In genomic region chr2:126971162-126971480, GRCh38 we compare ENCODE assay signal across 17 cellular contexts.
A peak's percentile ranks its signal among the peaks of the same experiment; 100 is the strongest.
DNase-seq lines count a peak whose midpoint lies in the region; ATAC-seq and TF ChIP-seq lines count a peak whose summit lies in the region.
"Had no signal": no experiment of that assay in that cellular context is flagged by ENCODE, and none has a peak within 500 bp of the region (broad histone marks: within the 10 kb centered on the region; RNA-seq: fewer than 3 reads in every experiment).

No MANE protein-coding gene starts in this region.

- H3K36me3 ChIP-seq in BLaER1 = no peaks in the 10 kb centered on the region
- H3K36me3 ChIP-seq in MM.1S (replicated peaks; ENCODE audit: insufficient read depth, low read length) = no peaks in the 10 kb centered on the region
- no peaks in the 10 kb centered on the region for H3K36me3 ChIP-seq in sigmoid colon
- H3K36me3 ChIP-seq in mucosa of descending colon (ENCODE audit: low read depth) = no peaks in the 10 kb centered on the region
- H3K36me3 ChIP-seq: adrenal gland had no signal

- TF ChIP-seq EP300 in sigmoid colon (IDR thresholded peaks at IDR 0.05) = no peak

- H3K4me3 Mint-ChIP-seq in nephron progenitor cell = no peak overlapping the region

- H4K20me1 ChIP-seq in BLaER1 = no peaks in the 10 kb centered on the region
- no peaks in the 10 kb centered on the region for H4K20me1 ChIP-seq in MM.1S (ENCODE audit: insufficient read depth, low read length)

- no peaks in the 10 kb centered on the region for H3K36me3 Mint-ChIP-seq in nephron progenitor cell (ENCODE audit: low read depth)
- H3K36me3 Mint-ChIP-seq: CD4-positive, alpha-beta memory T cell had no signal

- H3K9me3 Mint-ChIP-seq in nephron progenitor cell = peaks cover 8% of the 10 kb centered on the region
- H3K9me3 Mint-ChIP-seq: activated CD4-positive, alpha-beta T cell treated with anti-CD3 and anti-CD28 coated beads, Interleukin-2, amount 10 ng/mL, durations not matched to agents 24 days and 14 days; CD4-positive, alpha-beta memory T cell; HFFc6; stimulated activated naive CD8-positive, alpha-beta T cell treated with anti-CD3 and anti-CD28 coated beads, Interleukin-15, Interleukin-2, amounts not matched to agents 100 ng/mL and 50 ng/mL, for 24 hours had no signal

- no peaks in the 10 kb centered on the region for H3F3A ChIP-seq in MM.1S (ENCODE audit: insufficient read depth, low read length)

- H3K79me2 ChIP-seq in MM.1S (ENCODE audit: low read length) = no peaks in the 10 kb centered on the region

- WGBS in sigmoid colon, 2 donors = 84 to 86% methylated on average over 14 of the region's 14 CpGs

- H3K9me2 ChIP-seq in MM.1S (replicated peaks; ENCODE audit: insufficient read depth, low read length) = no peaks in the 10 kb centered on the region

- TF ChIP-seq POLR2A in sigmoid colon (IDR thresholded peaks at IDR 0.05) = no peak

- H3K27me3 Mint-ChIP-seq in nephron progenitor cell (ENCODE audit: low read depth, poor library complexity) = peaks cover 18% of the 10 kb centered on the region

- DNase-seq in MM.1S (no peak), fibroblast of villous mesenchyme (ENCODE audit: low read depth) (no peak), sigmoid colon (no peak), MV-4-11 (lab: John Stamatoyannopoulos, UW) (no peak), NCI-H1092 (lab: John Stamatoyannopoulos, UW) (no peak), nephron progenitor cell (no peak), mucosa of descending colon (no peak)
- DNase-seq: CD4-positive, alpha-beta memory T cell; glutamatergic neuron; NCI-H2081 treated with DMSO at 0.1 percent for 48 hours; SIG-M5 had no signal

- peak overlapping the region; percentile 98 for H2AFZ ChIP-seq in MM.1S (ENCODE audit: low read length)

- H3K27ac Mint-ChIP-seq in nephron progenitor cell = no peak overlapping the region
- H3K27ac Mint-ChIP-seq: activated CD4-positive, alpha-beta T cell treated with anti-CD3 and anti-CD28 coated beads, Interleukin-2, amount 10 ng/mL, durations not matched to agents 24 days and 14 days; CD4-positive, alpha-beta memory T cell; HFFc6; stimulated activated naive CD8-positive, alpha-beta T cell treated with anti-CD3 and anti-CD28 coated beads, Interleukin-15, Interleukin-2, amounts not matched to agents 100 ng/mL and 50 ng/mL, for 24 hours had no signal

- H3K9ac ChIP-seq in BLaER1 (no peak overlapping the region), MM.1S (ENCODE audit: low read length) (no peak overlapping the region)

- intact Hi-C loops in sigmoid colon (cut with DNase I) = no loop called here
- intact Hi-C loops in mucosa of descending colon (cut with DNase I, micrococcal nuclease) = no loop called here

- H3K4me2 ChIP-seq in BLaER1 = peak overlapping the region; percentile 90
- peak overlapping the region; percentile 92; the same call in 1 of the 2 replicates for H3K4me2 ChIP-seq in MM.1S (ENCODE audit: low read depth, low read length)

- H3K9me3 ChIP-seq in BLaER1 (no peaks in the 10 kb centered on the region), MM.1S (replicated peaks; ENCODE audit: insufficient read depth, low read length) (no peaks in the 10 kb centered on the region), sigmoid colon (no peaks in the 10 kb centered on the region), mucosa of descending colon (no peaks in the 10 kb centered on the region)
- H3K9me3 ChIP-seq: adrenal gland had no signal

- TF ChIP-seq CTCF in MM.1S (IDR thresholded peaks at IDR 0.05; ENCODE audit: low read length) = no peak
- TF ChIP-seq CTCF in fibroblast of villous mesenchyme (IDR thresholded peaks at IDR 0.05; ENCODE audit: insufficient read depth, low read depth, low read length) = no peak
- TF ChIP-seq CTCF in sigmoid colon (IDR thresholded peaks at IDR 0.05) = no peak
- no peak for TF ChIP-seq CTCF in nephron progenitor cell (IDR thresholded peaks at IDR 0.05)
- no peak for TF ChIP-seq CTCF in mucosa of descending colon (IDR thresholded peaks at IDR 0.05)

- H3K27me3 ChIP-seq in BLaER1 = peaks cover 3% of the 10 kb centered on the region; the same call in 1 of the 2 replicates
- H3K27me3 ChIP-seq in MM.1S (replicated peaks; ENCODE audit: insufficient read depth, low read length) = no peaks in the 10 kb centered on the region
- no peaks in the 10 kb centered on the region for H3K27me3 ChIP-seq in sigmoid colon
- H3K27me3 ChIP-seq: adrenal gland had no signal

- peaks cover 27% of the 10 kb centered on the region for H3K4me1 Mint-ChIP-seq in nephron progenitor cell
- H3K4me1 Mint-ChIP-seq: activated CD4-positive, alpha-beta T cell treated with anti-CD3 and anti-CD28 coated beads, Interleukin-2, amount 10 ng/mL, durations not matched to agents 24 days and 14 days had no signal

- H3K27ac ChIP-seq in BLaER1 (no peak overlapping the region; the same call in 1 of the 2 replicates), MM.1S (ENCODE audit: low read length) (no peak overlapping the region), sigmoid colon (peak overlapping the region; percentile 52 to 75 (median 69))

- H3K4me3 ChIP-seq in BLaER1 (no peak overlapping the region), MM.1S (ENCODE audit: low read length) (peak overlapping the region; percentile 69), fibroblast of villous mesenchyme (ENCODE audit: low read depth, low read length) (peak overlapping the region; percentile 52), sigmoid colon (peak overlapping the region in 1 of 4 donors; percentile 45), mucosa of descending colon (no peak overlapping the region)
- H3K4me3 ChIP-seq: K562 had no signal

- no peak for ATAC-seq in mucosa of descending colon

- H3K4me1 ChIP-seq in BLaER1 = peaks cover 37% of the 10 kb centered on the region
- H3K4me1 ChIP-seq in MM.1S (ENCODE audit: low read length) = no peaks in the 10 kb centered on the region; the same call in 1 of the 2 replicates
- peaks cover 0 to 23% (median 15%) of the 10 kb centered on the region in 4 donors for H3K4me1 ChIP-seq in sigmoid colon
- peaks cover 4% of the 10 kb centered on the region for H3K4me1 ChIP-seq in mucosa of descending colon (ENCODE audit: low read depth)

Comparison
In these comparisons a context has a peak if more than half of its experiments do, and no peak if none do; other contexts are left out.
1. H3K27ac ChIP-seq: peak in sigmoid colon (4 of 4); none in BLaER1 (single experiment) and MM.1S (single experiment).
2. H3K4me3 ChIP-seq: peak in MM.1S (single experiment) and fibroblast of villous mesenchyme (single experiment); none in BLaER1 (single experiment) and mucosa of descending colon (single experiment).